9 cellular contexts compared by ENCODE assay signal in the genomic region with DNA sequence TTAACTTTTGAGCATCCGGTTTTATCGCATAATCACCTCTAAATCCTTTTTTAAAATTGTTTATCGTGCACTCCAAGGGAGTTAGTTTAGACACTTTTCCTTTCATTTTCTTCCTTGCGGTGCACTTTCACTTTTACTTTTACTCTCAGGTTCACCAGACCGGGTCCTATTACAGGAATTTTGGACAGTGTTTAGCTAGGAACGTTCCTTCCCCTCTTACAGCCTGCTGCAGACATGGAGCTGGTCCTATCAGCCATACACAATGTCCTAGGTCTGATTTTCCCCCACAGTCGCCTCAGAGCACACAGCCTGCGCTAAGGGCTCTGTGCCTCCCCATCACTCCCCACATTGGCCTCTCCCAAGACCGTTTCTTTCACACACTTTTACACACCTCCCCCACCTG.
DNase-seq lines count a peak whose midpoint lies in the region; ATAC-seq and TF ChIP-seq lines count a peak whose summit lies in the region.
"Had no signal": no experiment of that assay in that cellular context is flagged by ENCODE, and none has a peak within 500 bp of the region (broad histone marks: within the 10 kb centered on the region; RNA-seq: fewer than 3 reads in every experiment).

No MANE protein-coding gene starts in this region.

- peak overlapping the region in 8 of 11 experiments; percentile 37 to 78 (median 62); a peak in 16 of 22 replicates for H3K27ac ChIP-seq in BLaER1 treated with 17β-estradiol and CSF1 and Interleukin-3, amounts not matched to agents 10 nM and 100 nM
- no peak overlapping the region for H3K27ac ChIP-seq in SK-N-SH (ENCODE audit: low read depth in 2 of 2, low read length in 1 of 2)

- H3K9me3 Mint-ChIP-seq in endothelial cell (ENCODE audit: unreplicated experiment) = peaks cover 43% of the 10 kb centered on the region

- H3K36me3 ChIP-seq in BLaER1 treated with 17β-estradiol and CSF1 and Interleukin-3, amounts not matched to agents 10 nM and 100 nM = no peaks in the 10 kb centered on the region
- no peaks in the 10 kb centered on the region for H3K36me3 ChIP-seq in SK-N-SH (replicated peaks in 1 of 2; ENCODE audit: control insufficient read depth in 1 of 2, insufficient read depth in 2 of 2, low read length in 1 of 2)

- peak overlapping the region; percentile 8 to 63 (median 46); a peak in 20 of 22 replicates for H3K4me2 ChIP-seq in BLaER1 treated with 17β-estradiol and CSF1 and Interleukin-3, amounts not matched to agents 10 nM and 100 nM
- H3K4me2 ChIP-seq in SK-N-SH = peak overlapping the region; percentile 73

- H3K36me3 Mint-ChIP-seq in endothelial cell (ENCODE audit: low read depth, unreplicated experiment) = peaks cover 5% of the 10 kb centered on the region

- no peak for TF ChIP-seq CTCF in SK-N-SH (IDR thresholded peaks at IDR 0.05)
- no peak for TF ChIP-seq CTCF in endothelial cell (IDR thresholded peaks at IDR 0.05; ENCODE audit: unreplicated experiment)

- POLR2A ChIA-PET in SK-N-SH (lab: Yijun Ruan, JAX) = no interaction called here

- H3K9ac ChIP-seq in BLaER1 treated with 17β-estradiol and CSF1 and Interleukin-3, amounts not matched to agents 10 nM and 100 nM = peak overlapping the region in 3 of 11 experiments; percentile 13 to 33 (median 24); a peak in 2 of 22 replicates
- H3K9ac ChIP-seq in SK-N-SH = no peak overlapping the region

- no peaks in the 10 kb centered on the region for H3F3A ChIP-seq in SK-N-SH (replicated peaks; ENCODE audit: insufficient read depth)

- H3K4me3 Mint-ChIP-seq in endothelial cell (ENCODE audit: unreplicated experiment) = no peak overlapping the region

- no peak for TF ChIP-seq RAD21 in SK-N-SH (IDR thresholded peaks at IDR 0.05; ENCODE audit: low read length)

- no peak overlapping the region for H2AFZ ChIP-seq in SK-N-SH (ENCODE audit: low read depth)

- H3K9me3 ChIP-seq in BLaER1 treated with 17β-estradiol and CSF1 and Interleukin-3, amounts not matched to agents 10 nM and 100 nM (replicated peaks in 1 of 11) = no peaks in the 10 kb centered on the region
- H3K9me3 ChIP-seq in SK-N-SH = no peaks in the 10 kb centered on the region

- no peak overlapping the region for H3K27ac Mint-ChIP-seq in endothelial cell (ENCODE audit: unreplicated experiment)

- no peaks in the 10 kb centered on the region for H3K4me1 Mint-ChIP-seq in endothelial cell (ENCODE audit: unreplicated experiment)

- DNase-seq in SK-N-SH (no peak), kidney tubule cell (ENCODE audit: low spot score) (peak; percentile 16), endothelial cell (ENCODE audit: low spot score) (no peak), dermis blood vessel endothelial cell (no peak), cerebellum (ENCODE audit: low spot score) (no peak)
- DNase-seq: stimulated activated CD4-positive, alpha-beta T cell treated with anti-CD3 and anti-CD28 coated beads, Interleukin-2, amount 100 ng/mL, for 48 hours had no signal

- no peak for TF ChIP-seq EP300 in SK-N-SH (IDR thresholded peaks at IDR 0.05; ENCODE audit: borderline replicate concordance in 1 of 2, low read depth in 1 of 2, low read length in 1 of 2)

- 10% methylated on average over 9 of the region's 9 CpGs for WGBS in SK-N-SH (ENCODE audit: low lambda C conversion rate)

- H3K4me1 ChIP-seq in BLaER1 treated with 17β-estradiol and CSF1 and Interleukin-3, amounts not matched to agents 10 nM and 100 nM = peaks cover 11 to 25% (median 17%) of the 10 kb centered on the region in 10 experiments; a peak in 17 of 20 replicates
- no peaks in the 10 kb centered on the region; a peak in 1 of 4 replicates for H3K4me1 ChIP-seq in SK-N-SH (ENCODE audit: control insufficient read depth in 1 of 2, insufficient read depth in 2 of 2, low read depth in 1 of 2, low read length in 1 of 2)

- no peaks in the 10 kb centered on the region for H3K27me3 ChIP-seq in BLaER1 treated with 17β-estradiol and CSF1 and Interleukin-3, amounts not matched to agents 10 nM and 100 nM
- H3K27me3 ChIP-seq in SK-N-SH (ENCODE audit: insufficient read depth) = peaks cover 6% of the 10 kb centered on the region; the same call in 1 of the 2 replicates

- H4K20me1 ChIP-seq in BLaER1 treated with 17β-estradiol and CSF1 and Interleukin-3, amounts not matched to agents 10 nM and 100 nM = no peaks in the 10 kb centered on the region
- no peaks in the 10 kb centered on the region for H4K20me1 ChIP-seq in SK-N-SH (ENCODE audit: insufficient read depth)

- no peaks in the 10 kb centered on the region for H3K79me2 ChIP-seq in SK-N-SH (ENCODE audit: insufficient read depth)

- no peak overlapping the region for H3K4me3 ChIP-seq in BLaER1 treated with 17β-estradiol and CSF1 and Interleukin-3, amounts not matched to agents 10 nM and 100 nM
- H3K4me3 ChIP-seq in SK-N-SH (ENCODE audit: low read depth in 2 of 2, low read length in 1 of 2) = peak overlapping the region; percentile 43 to 52

- H3K27me3 Mint-ChIP-seq in endothelial cell (ENCODE audit: unreplicated experiment) = peaks cover 7% of the 10 kb centered on the region

- no peaks in the 10 kb centered on the region for H3K9me2 ChIP-seq in SK-N-SH

- CTCF ChIA-PET in SK-N-SH (lab: Yijun Ruan, JAX) = interaction anchor here (0.8 kb wide), 1 partner anchor 13 kb away, joined by 3 read pairs; no protein-coding TSS in a partner anchor

- ATAC-seq in GM19463 (IDR thresholded peaks at IDR 0.05; ENCODE audit: unreplicated experiment) (peak; percentile 71), HG03460 (IDR thresholded peaks at IDR 0.05; ENCODE audit: unreplicated experiment) (no peak)

TF ChIP-seq in SK-N-SH, 30 proteins besides CTCF, POLR2A, EP300 and RAD21:
- no peak for TF ChIP-seq RXRA (IDR thresholded peaks at IDR 0.05; ENCODE audit: borderline replicate concordance, low read depth)
- TF ChIP-seq, protein P1, sequence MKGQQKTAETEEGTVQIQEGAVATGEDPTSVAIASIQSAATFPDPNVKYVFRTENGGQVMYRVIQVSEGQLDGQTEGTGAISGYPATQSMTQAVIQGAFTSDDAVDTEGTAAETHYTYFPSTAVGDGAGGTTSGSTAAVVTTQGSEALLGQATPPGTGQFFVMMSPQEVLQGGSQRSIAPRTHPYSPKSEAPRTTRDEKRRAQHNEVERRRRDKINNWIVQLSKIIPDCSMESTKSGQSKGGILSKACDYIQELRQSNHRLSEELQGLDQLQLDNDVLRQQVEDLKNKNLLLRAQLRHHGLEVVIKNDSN (IDR thresholded peaks at IDR 0.05; ENCODE audit: borderline replicate concordance, low read depth) = no peak
- TF ChIP-seq CHD2 (IDR thresholded peaks at IDR 0.05; ENCODE audit: low read length, partially characterized antibody) = no peak
- no peak for TF ChIP-seq RCOR1 (IDR thresholded peaks at IDR 0.05; ENCODE audit: low read length)
- no peak for TF ChIP-seq FOSL2 (IDR thresholded peaks at IDR 0.05; ENCODE audit: borderline replicate concordance, low read depth)
- TF ChIP-seq RFX5 (IDR thresholded peaks at IDR 0.05; ENCODE audit: low read length) = no peak
- TF ChIP-seq POLR2AphosphoS5 (IDR thresholded peaks at IDR 0.05; ENCODE audit: low read depth, low read length) = no peak
- TF ChIP-seq, protein P2, sequence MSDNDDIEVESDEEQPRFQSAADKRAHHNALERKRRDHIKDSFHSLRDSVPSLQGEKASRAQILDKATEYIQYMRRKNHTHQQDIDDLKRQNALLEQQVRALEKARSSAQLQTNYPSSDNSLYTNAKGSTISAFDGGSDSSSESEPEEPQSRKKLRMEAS (IDR thresholded peaks at IDR 0.05; ENCODE audit: low read depth) = no peak
- no peak for TF ChIP-seq FOXM1 (IDR thresholded peaks at IDR 0.05; ENCODE audit: low read depth)
- TF ChIP-seq GATA2 (CRISPR knock-in tag; IDR thresholded peaks at IDR 0.05) = no peak
- TF ChIP-seq, protein P3, sequence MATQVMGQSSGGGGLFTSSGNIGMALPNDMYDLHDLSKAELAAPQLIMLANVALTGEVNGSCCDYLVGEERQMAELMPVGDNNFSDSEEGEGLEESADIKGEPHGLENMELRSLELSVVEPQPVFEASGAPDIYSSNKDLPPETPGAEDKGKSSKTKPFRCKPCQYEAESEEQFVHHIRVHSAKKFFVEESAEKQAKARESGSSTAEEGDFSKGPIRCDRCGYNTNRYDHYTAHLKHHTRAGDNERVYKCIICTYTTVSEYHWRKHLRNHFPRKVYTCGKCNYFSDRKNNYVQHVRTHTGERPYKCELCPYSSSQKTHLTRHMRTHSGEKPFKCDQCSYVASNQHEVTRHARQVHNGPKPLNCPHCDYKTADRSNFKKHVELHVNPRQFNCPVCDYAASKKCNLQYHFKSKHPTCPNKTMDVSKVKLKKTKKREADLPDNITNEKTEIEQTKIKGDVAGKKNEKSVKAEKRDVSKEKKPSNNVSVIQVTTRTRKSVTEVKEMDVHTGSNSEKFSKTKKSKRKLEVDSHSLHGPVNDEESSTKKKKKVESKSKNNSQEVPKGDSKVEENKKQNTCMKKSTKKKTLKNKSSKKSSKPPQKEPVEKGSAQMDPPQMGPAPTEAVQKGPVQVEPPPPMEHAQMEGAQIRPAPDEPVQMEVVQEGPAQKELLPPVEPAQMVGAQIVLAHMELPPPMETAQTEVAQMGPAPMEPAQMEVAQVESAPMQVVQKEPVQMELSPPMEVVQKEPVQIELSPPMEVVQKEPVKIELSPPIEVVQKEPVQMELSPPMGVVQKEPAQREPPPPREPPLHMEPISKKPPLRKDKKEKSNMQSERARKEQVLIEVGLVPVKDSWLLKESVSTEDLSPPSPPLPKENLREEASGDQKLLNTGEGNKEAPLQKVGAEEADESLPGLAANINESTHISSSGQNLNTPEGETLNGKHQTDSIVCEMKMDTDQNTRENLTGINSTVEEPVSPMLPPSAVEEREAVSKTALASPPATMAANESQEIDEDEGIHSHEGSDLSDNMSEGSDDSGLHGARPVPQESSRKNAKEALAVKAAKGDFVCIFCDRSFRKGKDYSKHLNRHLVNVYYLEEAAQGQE (IDR thresholded peaks at IDR 0.05; ENCODE audit: low read depth, low read length) = no peak
- no peak for TF ChIP-seq MEF2A (IDR thresholded peaks at IDR 0.05; ENCODE audit: borderline replicate concordance, low read depth)
- TF ChIP-seq SIN3A (IDR thresholded peaks at IDR 0.05; ENCODE audit: borderline replicate concordance, low read depth, low read length) = no peak
- TF ChIP-seq, protein P4, sequence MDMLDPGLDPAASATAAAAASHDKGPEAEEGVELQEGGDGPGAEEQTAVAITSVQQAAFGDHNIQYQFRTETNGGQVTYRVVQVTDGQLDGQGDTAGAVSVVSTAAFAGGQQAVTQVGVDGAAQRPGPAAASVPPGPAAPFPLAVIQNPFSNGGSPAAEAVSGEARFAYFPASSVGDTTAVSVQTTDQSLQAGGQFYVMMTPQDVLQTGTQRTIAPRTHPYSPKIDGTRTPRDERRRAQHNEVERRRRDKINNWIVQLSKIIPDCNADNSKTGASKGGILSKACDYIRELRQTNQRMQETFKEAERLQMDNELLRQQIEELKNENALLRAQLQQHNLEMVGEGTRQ (IDR thresholded peaks at IDR 0.05; ENCODE audit: borderline replicate concordance, low read depth, low read length) = no peak
- no peak for TF ChIP-seq SMC3 (IDR thresholded peaks at IDR 0.05; ENCODE audit: low read depth, low read length)
- no peak for TF ChIP-seq NFIC (IDR thresholded peaks at IDR 0.05; ENCODE audit: borderline replicate concordance)

Comparison
In these comparisons a context has a peak if more than half of its experiments do, and no peak if none do; other contexts are left out.
1. H3K27ac ChIP-seq: peak in BLaER1 treated with 17β-estradiol and CSF1 and Interleukin-3, amounts not matched to agents 10 nM and 100 nM (8 of 11); none in SK-N-SH (0 of 2).
2. H3K4me3 ChIP-seq: peak in SK-N-SH (2 of 2); none in BLaER1 treated with 17β-estradiol and CSF1 and Interleukin-3, amounts not matched to agents 10 nM and 100 nM (0 of 10).